Comparison of ENCODE assay signal across 8 cellular contexts in the genomic region with DNA sequence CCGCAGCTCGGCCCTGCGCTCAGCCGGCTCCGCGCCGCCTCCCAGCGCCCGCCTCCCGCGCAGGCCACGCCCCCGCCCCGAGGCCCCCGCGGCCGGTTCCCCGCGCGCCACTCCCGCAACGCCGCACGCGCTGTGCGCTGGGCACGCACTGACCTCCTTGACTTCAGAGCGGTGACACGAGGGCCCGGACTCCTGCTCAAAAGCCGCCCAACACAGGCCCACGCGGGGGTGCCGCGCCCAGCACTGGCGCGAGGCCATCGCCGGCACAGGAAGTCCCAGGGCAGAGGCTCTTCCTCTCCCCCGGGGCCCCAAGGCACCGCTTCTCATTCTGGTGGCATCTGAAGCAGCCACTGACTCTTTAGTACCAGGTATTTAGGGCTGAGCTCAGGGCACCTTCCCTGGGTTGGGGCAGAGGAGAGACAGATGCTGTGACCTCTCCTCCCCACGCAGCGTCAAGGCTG.
A peak's percentile ranks its signal among the peaks of the same experiment; 100 is the strongest.
DNase-seq lines count a peak whose midpoint lies in the region; ATAC-seq and TF ChIP-seq lines count a peak whose summit lies in the region.

No MANE protein-coding gene starts in this region.

- H3K27me3 ChIP-seq in HUES6 (ENCODE audit: control insufficient read depth, insufficient read depth, low read length) = no peaks in the 10 kb centered on the region

- no peaks in the 10 kb centered on the region for H3K36me3 ChIP-seq in HUES6 (ENCODE audit: control insufficient read depth, insufficient read depth, low read length)

- peak; percentile 34 for ATAC-seq in GM19438 (IDR thresholded peaks at IDR 0.05; ENCODE audit: low read depth, unreplicated experiment)

- TF ChIP-seq CTCF in astrocyte of the spinal cord (IDR thresholded peaks at IDR 0.05; ENCODE audit: low read depth, low read length) = no peak

- no peaks in the 10 kb centered on the region for H3K9me3 ChIP-seq in HUES6 (ENCODE audit: control insufficient read depth, insufficient read depth, low read depth, low read length)
- no peaks in the 10 kb centered on the region for H3K9me3 ChIP-seq in iPS-18c (ENCODE audit: control insufficient read depth, insufficient read depth, low read length)

- H3K9ac ChIP-seq in HUES6 (ENCODE audit: low read length) = peak overlapping the region; percentile 68

- peak overlapping the region; percentile 2; the same call in 1 of the 2 replicates for H3K27ac ChIP-seq in HUES6 (ENCODE audit: low read depth, low read length)
- peak overlapping the region; percentile 39 to 96 (median 84) for H3K27ac ChIP-seq in skin epidermis

- H3K4me3 ChIP-seq in HUES6 (ENCODE audit: low read depth, low read length) (peak overlapping the region; percentile 83), astrocyte of the spinal cord (ENCODE audit: low read depth, low read length) (peak overlapping the region; percentile 62), iPS-18c (ENCODE audit: insufficient read depth, low read depth, low read length) (peak overlapping the region; percentile 70), skin epidermis (peak overlapping the region; percentile 52 to 68 (median 59))

- H3K4me1 ChIP-seq in HUES6 (ENCODE audit: control insufficient read depth, insufficient read depth, low read length) = peaks cover 50% of the 10 kb centered on the region

- in situ Hi-C loops in astrocyte of the spinal cord (cut with HindIII; ENCODE audit: low sequenced_read_pairs) = no loop called here

- DNase-seq in CD1c-positive myeloid dendritic cell (ENCODE audit: extremely low spot score) (peak; percentile 93), T-helper 9 cell (peak; percentile 53), astrocyte of the spinal cord (ENCODE audit: low read depth, low spot score) (no peak), NCI-H2107 treated with DMSO at 0.1 percent for 48 hours (lab: John Stamatoyannopoulos, UW; ENCODE audit: unreplicated experiment) (no peak)

Comparison
In these comparisons a context has a peak if more than half of its experiments do, and no peak if none do; other contexts are left out.
1. DNase-seq: peak in CD1c-positive myeloid dendritic cell (single experiment) and T-helper 9 cell (single experiment); none in astrocyte of the spinal cord (single experiment) and NCI-H2107 treated with DMSO at 0.1 percent for 48 hours (single experiment).
2. Peak in every context shown above with its lines, with median percentiles within 50 percentile points of each other: H3K4me3 ChIP-seq.